8 cellular contexts compared by ENCODE assay signal in the genomic region with DNA sequence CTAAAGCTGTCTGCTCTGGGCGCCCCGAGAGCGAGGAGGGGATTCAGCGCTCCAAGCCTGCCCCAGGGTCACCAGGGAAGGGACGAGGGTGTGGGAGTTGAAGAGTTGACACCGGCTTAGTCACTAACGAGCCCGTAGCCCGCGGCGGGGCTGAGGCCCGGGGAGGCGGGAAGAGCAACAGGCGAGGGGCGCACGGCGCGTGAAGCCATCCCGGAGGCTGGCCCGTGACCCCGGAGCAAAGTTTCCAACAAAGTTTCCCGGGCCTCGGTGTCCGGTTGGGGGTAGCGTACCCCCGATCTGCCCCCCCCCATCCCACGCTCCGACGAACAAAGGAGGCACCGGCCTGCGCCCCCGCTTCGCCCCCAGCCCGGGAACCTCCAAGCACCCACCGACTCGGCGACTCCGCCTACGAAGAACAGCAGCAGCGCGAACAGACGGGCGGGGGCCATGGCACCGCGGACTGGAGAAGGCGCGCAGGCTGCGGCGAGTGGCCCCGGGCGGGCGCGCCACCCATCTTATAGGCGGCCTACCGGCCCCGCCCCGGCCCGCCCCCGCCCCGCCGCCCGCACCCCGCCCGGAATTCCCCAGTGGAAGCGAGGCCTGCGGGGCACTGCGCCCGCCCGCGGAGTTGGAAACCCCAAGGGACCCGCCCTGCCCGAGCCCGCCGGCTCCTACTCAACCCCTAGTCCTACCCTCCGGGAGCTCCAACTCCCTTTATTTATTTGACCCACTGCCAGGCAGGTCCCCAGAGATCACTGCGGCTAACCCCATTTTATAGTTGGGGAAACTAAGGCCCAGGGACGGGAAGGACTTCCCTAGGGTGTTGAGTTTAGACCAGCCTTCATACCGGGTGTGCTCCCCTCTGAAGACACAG.
DNase-seq lines count a peak whose midpoint lies in the region; ATAC-seq and TF ChIP-seq lines count a peak whose summit lies in the region.

A gene with protein sequence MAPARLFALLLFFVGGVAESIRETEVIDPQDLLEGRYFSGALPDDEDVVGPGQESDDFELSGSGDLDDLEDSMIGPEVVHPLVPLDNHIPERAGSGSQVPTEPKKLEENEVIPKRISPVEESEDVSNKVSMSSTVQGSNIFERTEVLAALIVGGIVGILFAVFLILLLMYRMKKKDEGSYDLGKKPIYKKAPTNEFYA (minus strand): TSS at position 489 of the 874 bp plus-strand sequence. CDS start 40 bp downstream, at position 449.

- peak; percentile 75 for TF ChIP-seq POLR2A in GM18951 (IDR thresholded peaks at IDR 0.05; ENCODE audit: extremely low read depth, insufficient read depth, insufficient read length)

- H3K4me3 ChIP-seq in epithelial cell of esophagus (ENCODE audit: low read length) (peak within 1 kb of the TSS; percentile 63), mucosa of rectum (ENCODE audit: low read length in 2 of 2) (peak within 1 kb of the TSS; percentile 79 to 94)

- ATAC-seq in GM21576 (IDR thresholded peaks at IDR 0.05; ENCODE audit: unreplicated experiment): no peak
- no peak for ATAC-seq in HG03280 (IDR thresholded peaks at IDR 0.05; ENCODE audit: unreplicated experiment)

- in situ Hi-C loops in GM18951 (cut with MboI; ENCODE audit: low sequenced_read_pairs, unreplicated experiment): loop anchor here (25.0 kb wide), 1 partner anchor 439 kb away; a partner anchor contains a TSS

- TF ChIP-seq CTCF in epithelial cell of esophagus (IDR thresholded peaks at IDR 0.05; ENCODE audit: insufficient read depth, low read depth, low read length, missing control alignments): no peak

- H3K27ac ChIP-seq in mucosa of rectum (ENCODE audit: low read depth in 2 of 2, low read length in 2 of 2): peak within 1 kb of the TSS; percentile 82 to 91

- peaks cover 34 to 45% of the 10 kb centered on the region in 2 donors for H3K4me1 ChIP-seq in mucosa of rectum (ENCODE audit: control insufficient read depth in 2 of 2, insufficient read depth in 2 of 2, low read length in 2 of 2)

- no peaks in the 10 kb centered on the region for H3K36me3 ChIP-seq in mucosa of rectum (ENCODE audit: control insufficient read depth in 2 of 2, insufficient read depth in 2 of 2, low read length in 2 of 2)

- H3K27me3 ChIP-seq in mucosa of rectum (ENCODE audit: control insufficient read depth in 2 of 2, insufficient read depth in 2 of 2, low read length in 2 of 2): no peaks in the 10 kb centered on the region

- H3K9me3 ChIP-seq in mucosa of rectum (ENCODE audit: control insufficient read depth in 2 of 2, low read length in 2 of 2): no peaks in the 10 kb centered on the region

- H3K9ac ChIP-seq in mucosa of rectum (ENCODE audit: low read depth in 1 of 2, low read length in 2 of 2): peak within 1 kb of the TSS; percentile 91 to 96

- peak; percentile 59 for DNase-seq in NCI-H748 (lab: John Stamatoyannopoulos, UW; ENCODE audit: unreplicated experiment)
- DNase-seq in activated T-cell treated with anti-CD3 and anti-CD28 coated beads for 48 hours (ENCODE audit: low read depth): peak; percentile 68
- DNase-seq in epithelial cell of esophagus (ENCODE audit: low read depth): peak; percentile 78
- peak; percentile 34 to 67 for DNase-seq in stimulated activated CD8-positive, alpha-beta memory T cell treated with anti-CD3 and anti-CD28 coated beads, Interleukin-7, amount 100 ng/mL, for 4 hours (ENCODE audit: low read depth in 2 of 2)
